ENCODE assay signal across 1 cellular context in the genomic region with DNA sequence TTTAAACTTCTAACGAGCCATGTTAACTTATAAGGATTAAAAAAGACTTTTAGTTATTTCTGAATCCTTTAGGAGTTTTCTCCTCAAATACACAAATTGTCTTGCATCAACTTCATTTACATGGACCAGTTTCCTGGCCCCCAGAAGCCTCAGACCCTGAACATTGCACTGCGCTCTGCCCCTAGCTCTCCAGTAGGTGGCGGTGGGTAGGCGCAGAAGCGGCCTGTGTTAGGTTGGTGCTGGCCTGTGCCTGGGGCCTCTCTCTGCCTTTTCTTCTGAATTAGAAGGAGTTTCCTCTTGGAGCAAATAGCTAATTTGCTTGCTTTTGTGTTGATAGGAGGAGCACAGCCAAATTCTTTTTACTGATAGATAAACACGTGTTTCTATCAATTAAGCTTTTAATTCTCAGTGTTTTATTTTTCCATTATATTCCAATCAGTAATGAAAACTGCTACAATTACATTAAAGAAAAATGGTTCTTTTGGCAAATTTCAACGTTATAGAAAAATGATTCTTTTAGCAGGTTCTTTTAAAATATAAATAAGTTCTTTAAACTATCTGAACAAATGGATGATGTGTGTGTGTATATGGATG.
TF ChIP-seq lines count a peak whose summit lies in the region.

No MANE protein-coding gene starts in this region.

TF ChIP-seq in IMR-90, 13 proteins besides CTCF, POLR2A, EP300 and RAD21:
- TF ChIP-seq SMC3 (IDR thresholded peaks at IDR 0.05; ENCODE audit: low read depth, low read length): peak; percentile 93
- TF ChIP-seq MAZ (IDR thresholded peaks at IDR 0.05; ENCODE audit: borderline replicate concordance, low read depth, low read length): peak; percentile 34; the same call in 1 of the 2 replicates
- no peak for TF ChIP-seq RFX5 (IDR thresholded peaks at IDR 0.05; ENCODE audit: low read depth, low read length)
